22 cellular contexts compared by ENCODE assay signal in the genomic region with DNA sequence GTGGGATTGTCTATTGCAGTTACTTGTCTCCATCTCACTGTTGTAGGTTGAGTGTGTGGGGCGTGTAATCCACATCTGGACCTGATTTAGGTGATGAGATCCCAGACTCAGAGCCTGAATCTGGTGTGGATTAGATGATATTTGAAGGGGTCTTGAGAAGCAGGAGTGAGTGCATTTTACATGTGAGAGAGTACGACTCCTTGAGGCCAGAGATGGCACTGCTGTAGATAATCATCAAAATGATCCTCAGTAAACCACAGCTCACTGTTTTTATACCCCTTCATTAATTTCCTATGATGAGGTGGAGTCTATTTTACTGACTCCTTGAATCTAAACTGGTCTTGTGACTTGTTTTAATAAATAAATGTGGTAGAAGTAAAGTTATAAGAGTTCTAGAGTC.
"Had no signal": no experiment of that assay in that cellular context is flagged by ENCODE, and none has a peak within 500 bp of the region (broad histone marks: within the 10 kb centered on the region; RNA-seq: fewer than 3 reads in every experiment).

No MANE protein-coding gene starts in this region.

- H3K4me3 ChIP-seq: cardiac muscle cell, esophagus muscularis mucosa, left ventricle myocardium inferior, right lobe of liver, stomach, testis, upper lobe of left lung had no signal

- H3K36me3 Mint-ChIP-seq: activated naive CD8-positive, alpha-beta T cell treated with anti-CD3 and anti-CD28 coated beads for 36 hours; immature natural killer cell had no signal

- H3K27ac Mint-ChIP-seq: activated naive CD8-positive, alpha-beta T cell treated with anti-CD3 and anti-CD28 coated beads for 36 hours; dendritic cell treated with granulocyte-macrophage colony-stimulating factor and Interleukin-4, amounts not matched to agents 40 ng/mL and 50 ng/mL, for 4 days; immature natural killer cell; nephron had no signal

- H3K4me3 Mint-ChIP-seq: activated naive CD8-positive, alpha-beta T cell treated with anti-CD3 and anti-CD28 coated beads for 36 hours; dendritic cell treated with granulocyte-macrophage colony-stimulating factor and Interleukin-4, amounts not matched to agents 40 ng/mL and 50 ng/mL, for 4 days; nephron had no signal

- ATAC-seq: right lobe of liver had no signal

- H3K27me3 Mint-ChIP-seq: activated naive CD8-positive, alpha-beta T cell treated with anti-CD3 and anti-CD28 coated beads for 36 hours; dendritic cell treated with granulocyte-macrophage colony-stimulating factor and Interleukin-4, amounts not matched to agents 40 ng/mL and 50 ng/mL, for 4 days had no signal

- H3K27me3 ChIP-seq: cardiac muscle cell, esophagus muscularis mucosa, right lobe of liver, stomach, testis, upper lobe of left lung had no signal

- H3K4me1 Mint-ChIP-seq: activated naive CD8-positive, alpha-beta T cell treated with anti-CD3 and anti-CD28 coated beads for 36 hours; immature natural killer cell had no signal

- H3K9me3 ChIP-seq: esophagus muscularis mucosa, right lobe of liver, testis, upper lobe of left lung had no signal

- H3K9ac ChIP-seq: parathyroid adenoma had no signal

- H3K27ac ChIP-seq: cardiac muscle cell, esophagus muscularis mucosa, left ventricle myocardium inferior, parathyroid adenoma, right lobe of liver, stomach, testis, upper lobe of left lung had no signal

- H3K4me1 ChIP-seq: esophagus muscularis mucosa, left ventricle myocardium inferior, parathyroid adenoma, right lobe of liver, stomach, testis, upper lobe of left lung had no signal

- H3K36me3 ChIP-seq: cardiac muscle cell, esophagus muscularis mucosa, left ventricle myocardium inferior, right lobe of liver, stomach, upper lobe of left lung had no signal

- DNase-seq: activated CD4-positive, CD25-positive, alpha-beta regulatory T cell treated with anti-CD3 and anti-CD28 coated beads, Interleukin-2, amount 50 U/mL, for 72 hours; activated naive CD4-positive, alpha-beta T cell; activated naive CD8-positive, alpha-beta T cell treated with anti-CD3 and anti-CD28 coated beads for 36 hours; amniotic stem cell; effector CD8-positive, alpha-beta T cell; immature natural killer cell; kidney glomerular epithelial cell; left ventricle myocardium inferior; mammary epithelial cell; midbrain; right lobe of liver; small intestine; stimulated activated CD4-positive, alpha-beta T cell treated with anti-CD3 and anti-CD28 coated beads, Interleukin-15, amount 100 ng/mL, for 24 hours; stimulated activated CD4-positive, alpha-beta T cell treated with anti-CD3 and anti-CD28 coated beads, Interleukin-2, amount 100 ng/mL, for 48 hours; stomach; testis; upper lobe of left lung had no signal

- H3K79me2 ChIP-seq: parathyroid adenoma had no signal

- H2AFZ ChIP-seq: parathyroid adenoma had no signal
